In genomic region chr16:84190731-84191388, GRCh38 we compare ENCODE assay signal across 29 cellular contexts. TPM values are rescaled to one million over a fixed set of nuclear protein-coding genes. Genes with fewer than 3 reads are reported as not detected.
DNase-seq lines count a peak whose midpoint lies in the region; ATAC-seq, FAIRE-seq and TF ChIP-seq lines count a peak whose summit lies in the region.
"Had no signal": no experiment of that assay in that cellular context is flagged by ENCODE, and none has a peak within 500 bp of the region (broad histone marks: within the 10 kb centered on the region; RNA-seq: fewer than 3 reads in every experiment).

Gene ADAD2 (plus strand): TSS chr16:84191157. CDS start chr16:84191231, 74 bp downstream.

- POLR2A ChIA-PET in HCT116 (lab: Charles Lee), result no interaction called here
- POLR2A ChIA-PET in GM12878 (lab: Charles Lee), result no interaction called here

- H3K36me3 ChIP-seq in HCT116 (ENCODE audit: control insufficient read depth in 1 of 2, insufficient read depth in 2 of 2, low read length in 2 of 2), result no peaks in the 10 kb centered on the region
- H3K36me3 ChIP-seq in GM12878 (ENCODE audit: control insufficient read depth in 2 of 2, insufficient read depth in 2 of 2, low read length in 1 of 2), result no peaks in the 10 kb centered on the region
- H3K36me3 ChIP-seq: BLaER1 had no signal

- H3K27ac ChIP-seq in HCT116 (ENCODE audit: low read depth, low read length) (no peak within 1 kb of the TSS), GM12878 (ENCODE audit: control insufficient read depth, insufficient read depth) (no peak within 1 kb of the TSS)
- H3K27ac ChIP-seq: BLaER1, SJSA1, VCaP had no signal

- RAD21 ChIA-PET in HCT116 (lab: Charles Lee; ENCODE audit: low non-redundant PET in 1 of 2, low total read pairs in 2 of 2, uncharacterized antibody in 2 of 2, unreplicated experiment in 2 of 2), result no interaction called here
- RAD21 ChIA-PET in GM12878 (lab: Charles Lee; ENCODE audit: unreplicated experiment), result no interaction called here

- no peaks in the 10 kb centered on the region for H3K9me3 ChIP-seq in HCT116 (ENCODE audit: control insufficient read depth in 1 of 2, insufficient read depth in 1 of 2, low read depth in 1 of 2, low read length in 2 of 2)
- no peaks in the 10 kb centered on the region for H3K9me3 ChIP-seq in GM12878 (replicated peaks; ENCODE audit: control insufficient read depth, insufficient read depth, low read length)
- H3K9me3 ChIP-seq: BLaER1, SJSA1 had no signal

- TF ChIP-seq CTCF in HCT116 (IDR thresholded peaks at IDR 0.05 in 2 of 3, conservative IDR thresholded peaks at IDR 0.05 in 1 of 3; ENCODE audit: borderline replicate concordance in 1 of 3, insufficient read depth in 1 of 3, low read depth in 2 of 3, low read length in 2 of 3) (no peak), GM12878 (IDR thresholded peaks at IDR 0.05 in 2 of 3, conservative IDR thresholded peaks at IDR 0.05 in 1 of 3; ENCODE audit: control insufficient read depth in 2 of 3, extremely low read depth in 1 of 3, insufficient read depth in 1 of 3, low read depth in 3 of 3, low read length in 3 of 3) (no peak), neural crest cell (conservative IDR thresholded peaks at IDR 0.05) (no peak)

- H3K27me3 ChIP-seq in HCT116 (ENCODE audit: insufficient read depth, low read length), result no peaks in the 10 kb centered on the region
- no peaks in the 10 kb centered on the region for H3K27me3 ChIP-seq in GM12878 (replicated peaks in 1 of 2; ENCODE audit: control insufficient read depth in 2 of 2, insufficient read depth in 2 of 2, low read length in 1 of 2)
- H3K27me3 ChIP-seq: BLaER1, SJSA1 had no signal

- no peak within 1 kb of the TSS for H3K27ac Mint-ChIP-seq in neural crest cell (ENCODE audit: unreplicated experiment)
- H3K27ac Mint-ChIP-seq: T-helper 17 cell had no signal

- no peak within 1 kb of the TSS for H3K4me2 ChIP-seq in HCT116 (ENCODE audit: low read length)
- no peak within 1 kb of the TSS for H3K4me2 ChIP-seq in GM12878 (ENCODE audit: control insufficient read depth, insufficient read depth)
- H3K4me2 ChIP-seq: BLaER1 had no signal

- H2AFZ ChIP-seq in HCT116 (ENCODE audit: low read depth, low read length, poor library complexity, severe bottlenecking) (no peak within 1 kb of the TSS), GM12878 (ENCODE audit: control insufficient read depth, low read depth, low read length) (no peak within 1 kb of the TSS)

- H3K9me3 Mint-ChIP-seq in neural crest cell, result no peaks in the 10 kb centered on the region
- H3K9me3 Mint-ChIP-seq: central memory CD8-positive, alpha-beta T cell had no signal

- CTCF ChIA-PET in HCT116 (lab: Charles Lee), result no interaction called here
- CTCF ChIA-PET in GM12878 (lab: Yijun Ruan, JAX), result interaction anchor here (4.8 kb wide), 1 partner anchor 104 kb away, joined by 102 read pairs; no protein-coding TSS in a partner anchor

- H4K20me1 ChIP-seq in HCT116 (ENCODE audit: insufficient read depth), result no peaks in the 10 kb centered on the region
- no peaks in the 10 kb centered on the region for H4K20me1 ChIP-seq in GM12878 (ENCODE audit: control insufficient read depth, insufficient read depth)

- peak within 1 kb of the TSS; percentile 4 for H3K4me3 Mint-ChIP-seq in neural crest cell
- H3K4me3 Mint-ChIP-seq: central memory CD8-positive, alpha-beta T cell; T-helper 17 cell had no signal

- H3K4me1 ChIP-seq in HCT116 (ENCODE audit: control insufficient read depth in 1 of 2, insufficient read depth in 2 of 2, low read length in 2 of 2) (peaks cover 3 to 7% of the 10 kb centered on the region in 2 experiments; a peak in 3 of 4 replicates), GM12878 (ENCODE audit: control insufficient read depth, insufficient read depth, low read length) (no peaks in the 10 kb centered on the region)

- no peak for TF ChIP-seq EP300 in GM12878 (IDR thresholded peaks at IDR 0.05; ENCODE audit: borderline replicate concordance in 1 of 2, control insufficient read depth in 1 of 2, low read depth in 2 of 2, low read length in 2 of 2)

- FAIRE-seq in GM12878 (lab: Jason Lieb, UNC), result no peak
- FAIRE-seq: astrocyte, urothelium cell line had no signal

- in situ Hi-C loops in GM12878 (cut with MboI), result no loop called here

- H3K27me3 Mint-ChIP-seq in neural crest cell (ENCODE audit: low read depth), result no peaks in the 10 kb centered on the region
- H3K27me3 Mint-ChIP-seq: central memory CD8-positive, alpha-beta T cell; T-helper 17 cell had no signal

- no peaks in the 10 kb centered on the region for H3K9me2 ChIP-seq in HCT116 (ENCODE audit: insufficient read depth)

- H3K9ac ChIP-seq in HCT116 (ENCODE audit: low read length) (no peak within 1 kb of the TSS), GM12878 (ENCODE audit: control insufficient read depth, insufficient read depth, low read length) (no peak within 1 kb of the TSS)
- H3K9ac ChIP-seq: BLaER1 had no signal

- ATAC-seq in HCT116, result peak; percentile 47
- ATAC-seq in GM12878, result no peak
- ATAC-seq: T-helper 17 cell had no signal

- no peaks in the 10 kb centered on the region for H3K4me1 Mint-ChIP-seq in neural crest cell

- TF ChIP-seq POLR2A in HCT116 (IDR thresholded peaks at IDR 0.05; ENCODE audit: borderline replicate concordance, extremely low read depth, insufficient read depth, insufficient read length) (no peak), GM12878 (IDR thresholded peaks at IDR 0.05; ENCODE audit: low read depth, low read length) (no peak)

- H3K79me2 ChIP-seq in HCT116 (ENCODE audit: insufficient read depth, low read length), result peaks cover 10% of the 10 kb centered on the region
- H3K79me2 ChIP-seq in GM12878 (ENCODE audit: control insufficient read depth, insufficient read depth, low read length), result peaks cover 10% of the 10 kb centered on the region

- TF ChIP-seq RAD21 in HCT116 (IDR thresholded peaks at IDR 0.05; ENCODE audit: low read depth) (no peak), GM12878 (IDR thresholded peaks at IDR 0.05; ENCODE audit: insufficient read depth, low read depth, low read length) (no peak)

- SMC1A ChIA-PET in GM12878 (lab: Charles Lee; ENCODE audit: uncharacterized antibody, unreplicated experiment), result no interaction called here

- no peaks in the 10 kb centered on the region for H3K36me3 Mint-ChIP-seq in neural crest cell (ENCODE audit: low read depth)

- H3K4me3 ChIP-seq in HCT116 (replicated peaks in 1 of 2; ENCODE audit: low read depth in 1 of 2, low read length in 2 of 2), result no peak within 1 kb of the TSS
- H3K4me3 ChIP-seq in GM12878, result no peak within 1 kb of the TSS
- H3K4me3 ChIP-seq: BLaER1, SJSA1 had no signal

- intact Hi-C loops in HCT116 (cut with micrococcal nuclease), result no loop called here
- intact Hi-C loops in GM12878 (cut with micrococcal nuclease; ENCODE audit: unreplicated experiment), result no loop called here

- DNase-seq in DMS53 (lab: John Stamatoyannopoulos, UW), result peak; percentile 12
- DNase-seq in DMS53 treated with DMSO at 0.1 percent for 48 hours (lab: John Stamatoyannopoulos, UW; ENCODE audit: unreplicated experiment), result no peak
- DNase-seq in HCT116 (ENCODE audit: low read depth, low spot score), result peak; percentile 37
- DNase-seq in GM12878 (ENCODE audit: low read depth, low spot score), result no peak
- no peak for DNase-seq in neural crest cell (ENCODE audit: low read depth, low spot score)
- no peak for DNase-seq in effector CD4-positive, alpha-beta T cell
- no peak for DNase-seq in NCI-H748 treated with DMSO at 0.1 percent for 48 hours (lab: John Stamatoyannopoulos, UW)
- no peak for DNase-seq in activated CD8-positive, alpha-beta memory T cell treated with anti-CD3 and anti-CD28 coated beads, Interleukin-2, amount 50 U/mL, for 4 hours
- DNase-seq: activated CD8-positive, alpha-beta memory T cell treated with anti-CD3 and anti-CD28 coated beads for 24 hours; activated naive CD4-positive, alpha-beta T cell treated with anti-CD3 and anti-CD28 coated beads, Interleukin-2, amount 50 U/mL, for 16 hours; foreskin melanocyte; GDM1; hippocampal formation; NCI-H187 treated with DMSO at 0.1 percent for 48 hours; NCI-H226; NCI-H82; stimulated activated CD4-positive, alpha-beta T cell treated with anti-CD3 and anti-CD28 coated beads, Interleukin-12 subunit alpha, Interleukin-12 subunit beta, amount 100 ng/mL, for 4 hours; substantia nigra; T-helper 17 cell had no signal

- BruUV-seq in HCT116 (replicated peaks; lab: Mats Ljungman, UMichigan) (no TSS peak), GM12878 (replicated peaks; lab: Mats Ljungman, UMichigan) (no TSS peak)

- 81% methylated on average over 38 of the region's 47 CpGs for WGBS in GM12878 (ENCODE audit: insufficient coverage, insufficient replicate concordance, low lambda C conversion rate, missing lambda C conversion rate)

TF ChIP-seq in HCT116, 20 proteins besides CTCF, POLR2A, EP300 and RAD21 (continues in another document):
- TF ChIP-seq MAX (IDR thresholded peaks at IDR 0.05) (no peak), SP1 (IDR thresholded peaks at IDR 0.05; ENCODE audit: low read depth) (no peak; the same call in 1 of the 2 replicates)

TF ChIP-seq in GM12878, 131 proteins besides CTCF, POLR2A, EP300 and RAD21 (continues in another document):
- no peak for TF ChIP-seq HDAC2 (IDR thresholded peaks at IDR 0.05)

RNA-seq across cellular contexts. Expression of gene ADAD2, which starts in this region (rescaled TPM):
- total RNA-seq in HCT116 (2021; ENCODE audit: unreplicated experiment), result not detected
- polyA plus RNA-seq in HCT116 (2012), result not detected in 2 replicates
- total RNA-seq in GM12878 (2013; cell fraction: nucleolus; rRNA removed), result not detected in 2 replicates
- total RNA-seq in GM12878 (2014; rRNA removed), result 0.16 TPM in 1 of 2 replicates, not detected in the other
- total RNA-seq in GM12878 (2014; rRNA removed; fragmentation: Illumina TruSeq; extraction: Trizol), result not detected in 2 replicates
- 0.44 TPM in 1 of 2 replicates, not detected in the other for total RNA-seq in GM12878 (2021)
- not detected for polyA plus RNA-seq in GM12878 (2011; ENCODE audit: low read depth)
- not detected in 2 replicates for polyA plus RNA-seq in GM12878 (2011; rRNA removed)
- polyA plus RNA-seq in GM12878 (2011; cell fraction: cytosol; rRNA removed), result not detected in 2 replicates
- not detected in 2 replicates for polyA plus RNA-seq in GM12878 (2011; cell fraction: nucleus; rRNA removed)
- 0.26 and 0.29 TPM in 2 replicates for polyA plus RNA-seq in GM12878 (2012)
- polyA plus RNA-seq in GM12878 (2014; fragmentation: Illumina TruSeq; extraction: Trizol), result not detected in 2 replicates
- not detected for polyA plus RNA-seq in GM12878 (2014; fragmentation: Nextera tagmentation; extraction: Ambion mirVana)
- polyA plus RNA-seq in GM12878 (2014; rRNA removed), result 0.44 and 0.68 TPM in 2 replicates
- polyA plus RNA-seq in GM12878 (2016; fragmentation: Nextera tagmentation; extraction: Ambion mirVana), result under 1 TPM in 1 of 2 experiments, not detected in 1; 0.51 TPM
- not detected in 2 replicates for polyA minus RNA-seq in GM12878 (2011; rRNA and poly(A)+ RNA removed)
- not detected in 2 replicates for polyA minus RNA-seq in GM12878 (2011; cell fraction: cytosol; rRNA and poly(A)+ RNA removed)
- polyA minus RNA-seq in GM12878 (2011; cell fraction: nucleus; rRNA and poly(A)+ RNA removed), result not detected in 2 replicates
- total RNA-seq in neural crest cell, result not detected in 2 replicates
- total RNA-seq: A172, astrocyte, kidney epithelial cell, lung microvascular endothelial cell, osteocyte, SJSA1, T-helper 17 cell had no signal

Comparison
In these comparisons a context has a peak if more than half of its experiments do, and no peak if none do; other contexts are left out.
1. Peak in DNase-seq and ATAC-seq in HCT116; RNA of the gene not detected or under 1 TPM.